In genomic region chr17:17155568-17155967, GRCh38 we compare ENCODE assay signal across 14 cellular contexts. TPM values are rescaled to one million over a fixed set of nuclear protein-coding genes. Genes with fewer than 3 reads are reported as not detected.
DNase-seq lines count a peak whose midpoint lies in the region; ATAC-seq lines count a peak whose summit lies in the region.
"Had no signal": no experiment of that assay in that cellular context is flagged by ENCODE, and none has a peak within 500 bp of the region (broad histone marks: within the 10 kb centered on the region; RNA-seq: fewer than 3 reads in every experiment).

No MANE protein-coding gene starts in this region.

- H3K4me3 Mint-ChIP-seq in activated naive CD4-positive, alpha-beta T cell treated with anti-CD3 and anti-CD28 coated beads for 36 hours = no peak overlapping the region
- H3K4me3 Mint-ChIP-seq: stimulated activated naive CD8-positive, alpha-beta T cell treated with anti-CD3 and anti-CD28 coated beads, Interleukin-15, amount 100 ng/mL, for 72 hours had no signal

- H3K27me3 ChIP-seq in skeletal muscle tissue (ENCODE audit: control insufficient read depth in 3 of 3, insufficient read depth in 3 of 3, low read length in 3 of 3) (no peaks in the 10 kb centered on the region), aorta (ENCODE audit: control insufficient read depth in 1 of 2, insufficient read depth in 2 of 2, low read length in 1 of 2) (no peaks in the 10 kb centered on the region)
- H3K27me3 ChIP-seq: cardiac muscle cell had no signal

- CTCF ChIA-PET in activated naive CD4-positive, alpha-beta T cell treated with anti-CD3 and anti-CD28 coated beads for 36 hours (lab: Charles Lee) = interaction anchor here (0.7 to 1.0 kb wide), 3 partner anchors 12 to 160 kb away, joined by 3 read pairs; no protein-coding TSS in a partner anchor

- H3K27ac ChIP-seq in epithelial cell of prostate (peak overlapping the region; percentile 40), skeletal muscle tissue (ENCODE audit: low read depth, low read length) (no peak overlapping the region), aorta (ENCODE audit: low read depth in 1 of 2, low read length in 2 of 2) (no peak overlapping the region)
- H3K27ac ChIP-seq: cardiac muscle cell, left ventricle myocardium inferior, prostate gland had no signal

- peaks cover 22 to 40% (median 38%) of the 10 kb centered on the region in 3 donors for H3K4me1 ChIP-seq in skeletal muscle tissue (ENCODE audit: control insufficient read depth in 3 of 3, insufficient read depth in 3 of 3, low read length in 3 of 3)
- peaks cover 0 to 5% of the 10 kb centered on the region in 2 donors for H3K4me1 ChIP-seq in aorta (ENCODE audit: control insufficient read depth in 1 of 2, insufficient read depth in 2 of 2, low read length in 2 of 2)
- H3K4me1 ChIP-seq: prostate gland had no signal

- H3K4me3 ChIP-seq in skeletal muscle tissue (ENCODE audit: low read length in 3 of 3) (no peak overlapping the region), aorta (ENCODE audit: low read length in 2 of 2) (no peak overlapping the region)
- H3K4me3 ChIP-seq: cardiac muscle cell, left ventricle myocardium inferior, prostate gland had no signal

- H3K36me3 ChIP-seq in skeletal muscle tissue (ENCODE audit: control insufficient read depth in 3 of 3, insufficient read depth in 3 of 3, low read length in 3 of 3) (peaks cover 59 to 72% (median 71%) of the 10 kb centered on the region in 3 donors), aorta (ENCODE audit: control insufficient read depth in 1 of 2, insufficient read depth in 2 of 2, low read length in 1 of 2) (peaks cover 3 to 18% of the 10 kb centered on the region in 2 donors)

- no peaks in the 10 kb centered on the region for H3K9me3 ChIP-seq in skeletal muscle tissue (ENCODE audit: control insufficient read depth in 3 of 3, low read length in 3 of 3)
- H3K9me3 ChIP-seq in aorta (ENCODE audit: control insufficient read depth, low read length) = no peaks in the 10 kb centered on the region
- H3K9me3 ChIP-seq: left ventricle myocardium inferior, prostate gland had no signal

- 86 to 91% methylated on average over 3 of the region's 3 CpGs for WGBS in aorta, 2 donors

- no peak overlapping the region for H3K27ac Mint-ChIP-seq in activated naive CD4-positive, alpha-beta T cell treated with anti-CD3 and anti-CD28 coated beads for 36 hours

- DNase-seq in activated naive CD4-positive, alpha-beta T cell treated with anti-CD3 and anti-CD28 coated beads for 36 hours = peak; percentile 37
- no peak for DNase-seq in activated naive CD4-positive, alpha-beta T cell treated with Interleukin-2 at 50 U/mL for 16 hours
- peak; percentile 5 for DNase-seq in LHCN-M2 (ENCODE audit: low read depth)
- no peak for DNase-seq in epithelial cell of prostate (ENCODE audit: low read depth, low spot score)
- no peak for DNase-seq in aorta
- DNase-seq in epidermal melanocyte (ENCODE audit: insufficient read length, low spot score) = no peak
- DNase-seq: Kasumi-1; left ventricle myocardium inferior; stimulated activated naive CD8-positive, alpha-beta T cell treated with anti-CD3 and anti-CD28 coated beads, Interleukin-15, amount 100 ng/mL, for 72 hours had no signal

- intact Hi-C loops in activated naive CD4-positive, alpha-beta T cell treated with anti-CD3 and anti-CD28 coated beads for 36 hours (cut with micrococcal nuclease) = loop anchor here (2.0 kb wide), 1 partner anchor 49 kb away; no protein-coding TSS in a partner anchor
- intact Hi-C loops in aorta (cut with DNase I) = no loop called here

- no peaks in the 10 kb centered on the region for H3K9me3 Mint-ChIP-seq in activated naive CD4-positive, alpha-beta T cell treated with anti-CD3 and anti-CD28 coated beads for 36 hours
- H3K9me3 Mint-ChIP-seq: activated naive CD4-positive, alpha-beta T cell treated with anti-CD3 and anti-CD28 coated beads, Interleukin-2, amount 50 U/mL, for 72 hours; stimulated activated naive CD8-positive, alpha-beta T cell treated with anti-CD3 and anti-CD28 coated beads, Interleukin-15, amount 100 ng/mL, for 72 hours had no signal

- H3K36me3 Mint-ChIP-seq in activated naive CD4-positive, alpha-beta T cell treated with anti-CD3 and anti-CD28 coated beads for 36 hours (ENCODE audit: low read depth) = peaks cover 20% of the 10 kb centered on the region

- no peaks in the 10 kb centered on the region for H3K27me3 Mint-ChIP-seq in activated naive CD4-positive, alpha-beta T cell treated with anti-CD3 and anti-CD28 coated beads for 36 hours (ENCODE audit: low read depth)
- H3K27me3 Mint-ChIP-seq: stimulated activated naive CD8-positive, alpha-beta T cell treated with anti-CD3 and anti-CD28 coated beads, Interleukin-15, amount 100 ng/mL, for 72 hours had no signal

- ATAC-seq in aorta (ENCODE audit: low FRiP score) (no peak), GM18519 (IDR thresholded peaks at IDR 0.05; ENCODE audit: low FRiP score, unreplicated experiment) (no peak)
- ATAC-seq: activated naive CD4-positive, alpha-beta T cell treated with anti-CD3 and anti-CD28 coated beads, Interleukin-2, amount 50 U/mL, for 72 hours; stimulated activated naive CD8-positive, alpha-beta T cell treated with anti-CD3 and anti-CD28 coated beads, Interleukin-15, amount 100 ng/mL, for 72 hours had no signal

- H3K4me1 Mint-ChIP-seq in activated naive CD4-positive, alpha-beta T cell treated with anti-CD3 and anti-CD28 coated beads for 36 hours (ENCODE audit: low read depth) = peaks cover 43% of the 10 kb centered on the region

- H3K9ac ChIP-seq in skeletal muscle tissue (ENCODE audit: low read depth in 1 of 3, low read length in 3 of 3) = peak overlapping the region in 2 of 3 donors; percentile 1 to 50

RNA-seq across cellular contexts. Expression of gene PLD6, which starts 50.6 kb away (rescaled TPM):
- total RNA-seq in activated naive CD4-positive, alpha-beta T cell treated with anti-CD3 and anti-CD28 coated beads for 36 hours = 1 to 10 TPM; 5.3 to 5.4 TPM
- 4.2 and 5.3 TPM in 2 replicates for total RNA-seq in LHCN-M2 (2014; rRNA removed)
- polyA plus RNA-seq in LHCN-M2 (2012) = 2.7 TPM
- total RNA-seq in skeletal muscle tissue = 4.2 TPM
- total RNA-seq in aorta = 1 to 10 TPM; 1.3 to 1.8 TPM
- 1 to 10 TPM in 1 of 2 donors, under 1 TPM in 1; 0.13 to 2.1 TPM for polyA plus RNA-seq in aorta

Comparison
In these comparisons a context has a peak if more than half of its experiments do, and no peak if none do; other contexts are left out.
1. DNase-seq: peak in activated naive CD4-positive, alpha-beta T cell treated with anti-CD3 and anti-CD28 coated beads for 36 hours (single experiment) and LHCN-M2 (single experiment); none in activated naive CD4-positive, alpha-beta T cell treated with Interleukin-2 at 50 U/mL for 16 hours (single experiment), epithelial cell of prostate (single experiment), aorta (0 of 2) and epidermal melanocyte (single experiment).